In the genomic region with DNA sequence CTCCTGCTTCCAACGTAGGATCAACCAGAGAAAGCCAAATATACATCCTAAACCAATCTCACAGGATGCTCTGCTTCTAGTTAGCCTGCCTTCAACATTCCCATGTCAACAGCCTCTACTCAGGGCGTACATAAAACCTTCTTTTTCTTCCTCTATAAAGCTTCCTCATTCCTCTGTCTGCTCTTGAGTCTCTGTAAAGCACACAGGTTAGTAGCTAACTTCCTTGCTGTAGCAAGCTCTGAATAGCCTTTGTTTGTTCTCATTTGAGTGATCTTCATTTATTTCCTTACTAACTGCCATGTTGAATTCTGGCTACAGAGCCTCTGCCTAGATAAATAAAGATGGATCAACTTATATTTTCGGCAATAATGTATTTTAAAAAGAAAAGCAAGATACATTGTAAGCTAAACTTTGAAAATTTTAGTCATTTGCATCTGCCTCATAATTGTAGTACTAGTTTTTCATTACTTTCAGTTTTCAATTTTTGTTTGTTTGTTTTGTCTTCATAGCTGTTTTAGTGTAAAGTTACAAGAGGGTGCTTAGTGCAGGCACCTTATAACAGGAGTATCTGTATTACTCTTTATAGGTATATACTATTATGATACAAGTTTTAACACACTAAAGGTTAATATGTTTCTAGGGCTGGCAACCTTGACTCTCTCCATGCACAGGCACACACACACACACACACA, we compare ENCODE assay signal across 13 cellular contexts.
A peak's percentile ranks its signal among the peaks of the same experiment; 100 is the strongest.
DNase-seq lines count a peak whose midpoint lies in the region; ATAC-seq and TF ChIP-seq lines count a peak whose summit lies in the region.
"Had no signal": no experiment of that assay in that cellular context is flagged by ENCODE, and none has a peak within 500 bp of the region (broad histone marks: within the 10 kb centered on the region; RNA-seq: fewer than 3 reads in every experiment).

No MANE protein-coding gene starts in this region.

- H3K4me3 ChIP-seq in GM12865 (ENCODE audit: low read depth, low read length), result no peak overlapping the region
- H3K4me3 ChIP-seq: Peyer's patch had no signal

- peak; percentile 48 for ATAC-seq in GM19468 (IDR thresholded peaks at IDR 0.05; ENCODE audit: extremely low read depth, unreplicated experiment)
- ATAC-seq in HG03045 (IDR thresholded peaks at IDR 0.05; ENCODE audit: unreplicated experiment), result peak; percentile 64
- no peak for ATAC-seq in GM18519 (IDR thresholded peaks at IDR 0.05; ENCODE audit: low FRiP score, unreplicated experiment)
- ATAC-seq: left colon had no signal

- TF ChIP-seq CTCF in GM12865 (IDR thresholded peaks at IDR 0.05; ENCODE audit: insufficient read depth, low read depth, low read length, missing control alignments), result no peak

- DNase-seq in GM12865 (ENCODE audit: low read depth) (peak; percentile 35), OCI-M1 (lab: John Stamatoyannopoulos, UW) (peak; percentile 1), NOMO-1 treated with DMSO at 0.1 percent for 48 hours (lab: John Stamatoyannopoulos, UW; ENCODE audit: unreplicated experiment) (no peak), NCI-H446 (lab: John Stamatoyannopoulos, UW) (no peak)
- DNase-seq in stimulated activated CD4-positive, alpha-beta T cell treated with anti-CD3 and anti-CD28 coated beads, Interleukin-12 subunit alpha, Interleukin-12 subunit beta, amount 100 ng/mL, for 4 hours, result no peak
- DNase-seq: activated CD4-positive, alpha-beta T cell treated with anti-CD3 and anti-CD28 coated beads, Interleukin-2, amount 50 U/mL, for 1 hour; erythroblast; left colon; Peyer's patch; retina had no signal

Comparison
In these comparisons a context has a peak if more than half of its experiments do, and no peak if none do; other contexts are left out.
1. DNase-seq: peak in GM12865 (single experiment) and OCI-M1 (single experiment); none in NOMO-1 treated with DMSO at 0.1 percent for 48 hours (single experiment), NCI-H446 (0 of 2) and stimulated activated CD4-positive, alpha-beta T cell treated with anti-CD3 and anti-CD28 coated beads, Interleukin-12 subunit alpha, Interleukin-12 subunit beta, amount 100 ng/mL, for 4 hours (single experiment).